8 cellular contexts compared by ENCODE assay signal in the genomic region with DNA sequence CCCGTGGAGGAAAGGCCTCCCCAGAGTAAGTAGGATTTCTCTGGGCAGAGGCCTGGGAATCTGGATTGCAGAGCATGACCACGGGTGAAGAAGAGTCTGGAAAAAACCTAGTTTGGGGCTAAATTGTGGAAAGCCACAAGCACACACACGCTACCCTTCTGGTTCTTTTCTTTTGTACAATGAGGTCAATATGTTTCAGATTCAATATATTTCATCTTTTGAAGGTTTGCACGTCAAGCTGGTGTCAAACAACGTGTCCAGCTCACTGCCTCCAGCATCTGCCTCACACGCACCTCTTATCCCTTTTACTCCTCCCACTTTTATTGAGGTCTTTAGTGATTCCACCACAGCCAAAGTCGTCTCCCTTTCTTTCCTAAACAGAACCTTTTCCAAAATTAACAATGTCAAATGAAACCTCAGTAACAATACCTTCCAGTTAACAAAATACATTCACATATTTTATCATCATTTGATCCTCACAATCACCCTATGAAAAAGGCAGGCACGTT. TPM values are rescaled to one million over a fixed set of nuclear protein-coding genes. Genes with fewer than 3 reads are reported as not detected.
DNase-seq lines count a peak whose midpoint lies in the region; ATAC-seq and TF ChIP-seq lines count a peak whose summit lies in the region.

No MANE protein-coding gene starts in this region.

- H3K27me3 ChIP-seq in CD8-positive, alpha-beta T cell (ENCODE audit: insufficient read depth, low read length) = no peaks in the 10 kb centered on the region
- H3K27me3 ChIP-seq in H7 (ENCODE audit: control insufficient read depth, insufficient read depth, low read length) (no peaks in the 10 kb centered on the region), iPS-18a (ENCODE audit: control insufficient read depth, insufficient read depth, low read length) (peaks cover 29% of the 10 kb centered on the region), testis (no peaks in the 10 kb centered on the region)

- H3K4me1 Mint-ChIP-seq in CD8-positive, alpha-beta T cell (ENCODE audit: low read depth) = peaks cover 27% of the 10 kb centered on the region
- peaks cover 38% of the 10 kb centered on the region for H3K4me1 Mint-ChIP-seq in WTC11

- no peak for ATAC-seq in CD8-positive, alpha-beta T cell
- ATAC-seq in WTC11 = no peak
- no peak for ATAC-seq in GM21423 (IDR thresholded peaks at IDR 0.05; ENCODE audit: unreplicated experiment)

- peak overlapping the region; percentile 57 for H3K4me3 ChIP-seq in CD8-positive, alpha-beta T cell (ENCODE audit: low read depth, low read length)
- peak overlapping the region; percentile 75 for H3K4me3 ChIP-seq in H7 (ENCODE audit: insufficient read depth, low read depth, low read length)
- peak overlapping the region; percentile 64 for H3K4me3 ChIP-seq in iPS-18a (ENCODE audit: low read length)
- peak overlapping the region; percentile 98 to 99 for H3K4me3 ChIP-seq in testis

- intact Hi-C loops in CD8-positive, alpha-beta T cell (cut with DNase I, micrococcal nuclease) = loop anchor here (1.0 to 10.0 kb wide), 6 partner anchors 71 to 1569 kb away; a partner anchor contains a TSS
- intact Hi-C loops in testis (cut with DNase I; ENCODE audit: low total_unique reads) = no loop called here

- no peaks in the 10 kb centered on the region for H3K9me3 Mint-ChIP-seq in CD8-positive, alpha-beta T cell
- peaks cover 5% of the 10 kb centered on the region; the same call in 1 of the 2 replicates for H3K9me3 Mint-ChIP-seq in WTC11

- TF ChIP-seq POLR2A in testis (IDR thresholded peaks at IDR 0.05) = no peak

- H3K4me1 ChIP-seq in CD8-positive, alpha-beta T cell (ENCODE audit: insufficient read depth, low read length) = peaks cover 10% of the 10 kb centered on the region
- H3K4me1 ChIP-seq in iPS-18a (ENCODE audit: control insufficient read depth, low read depth, low read length) = peaks cover 18% of the 10 kb centered on the region
- peaks cover 7% of the 10 kb centered on the region for H3K4me1 ChIP-seq in testis

- H3K27me3 Mint-ChIP-seq in CD8-positive, alpha-beta T cell (ENCODE audit: low read depth) = no peaks in the 10 kb centered on the region
- peaks cover 17% of the 10 kb centered on the region for H3K27me3 Mint-ChIP-seq in WTC11 (ENCODE audit: low read depth)

- POLR2A ChIA-PET in CD8-positive, alpha-beta T cell (lab: Charles Lee) = interaction anchor here (1.1 kb wide), 1 partner anchor 9 kb away, joined by 4 read pairs; no protein-coding TSS in a partner anchor
- POLR2A ChIA-PET in WTC11 (lab: Charles Lee) = interaction anchor here (1.0 kb wide), 1 partner anchor 130 kb away, joined by 3 read pairs; no protein-coding TSS in a partner anchor

- H3K36me3 Mint-ChIP-seq in CD8-positive, alpha-beta T cell = no peaks in the 10 kb centered on the region
- no peaks in the 10 kb centered on the region for H3K36me3 Mint-ChIP-seq in WTC11

- no peak overlapping the region for H3K27ac ChIP-seq in CD8-positive, alpha-beta T cell (ENCODE audit: low read depth, low read length)
- H3K27ac ChIP-seq in iPS-18a (ENCODE audit: low read length) (no peak overlapping the region), testis (peak overlapping the region; percentile 90 to 92)

- no peaks in the 10 kb centered on the region for H3K36me3 ChIP-seq in CD8-positive, alpha-beta T cell (ENCODE audit: insufficient read depth, low read length)
- H3K36me3 ChIP-seq in H7 (replicated peaks; ENCODE audit: control insufficient read depth, insufficient read depth, low read length) = no peaks in the 10 kb centered on the region
- no peaks in the 10 kb centered on the region for H3K36me3 ChIP-seq in iPS-18a (ENCODE audit: control insufficient read depth, low read depth, low read length)
- no peaks in the 10 kb centered on the region for H3K36me3 ChIP-seq in testis (ENCODE audit: low read depth, missing control alignments)

- DNase-seq in CD8-positive, alpha-beta T cell = no peak
- DNase-seq in H7 (no peak), WTC11 (ENCODE audit: low spot score) (no peak), testis (peak; percentile 40), foreskin melanocyte (no peak)
- DNase-seq in stimulated activated CD4-positive, alpha-beta T cell treated with anti-CD3 and anti-CD28 coated beads, Interleukin-15, amount 100 ng/mL, for 24 hours = no peak

- H3K4me3 Mint-ChIP-seq in CD8-positive, alpha-beta T cell = peak overlapping the region; percentile 89
- peak overlapping the region; percentile 74 for H3K4me3 Mint-ChIP-seq in WTC11

- peak overlapping the region; percentile 19 for H3K27ac Mint-ChIP-seq in CD8-positive, alpha-beta T cell
- H3K27ac Mint-ChIP-seq in WTC11 = no peak overlapping the region

- no peak overlapping the region for H3K9ac ChIP-seq in iPS-18a (ENCODE audit: low read length)

- 14 to 16% methylated on average over 8 of the region's 8 CpGs for WGBS in testis, 2 donors

- no peaks in the 10 kb centered on the region for H3K9me3 ChIP-seq in CD8-positive, alpha-beta T cell (ENCODE audit: low read length)
- H3K9me3 ChIP-seq in iPS-18a (ENCODE audit: control insufficient read depth, low read depth, low read length) = no peaks in the 10 kb centered on the region
- no peaks in the 10 kb centered on the region for H3K9me3 ChIP-seq in testis

- TF ChIP-seq CTCF in CD8-positive, alpha-beta T cell (IDR thresholded peaks at IDR 0.05) = no peak
- no peak for TF ChIP-seq CTCF in WTC11 (IDR thresholded peaks at IDR 0.05)
- no peak for TF ChIP-seq CTCF in testis (IDR thresholded peaks at IDR 0.05)

- CTCF ChIA-PET in CD8-positive, alpha-beta T cell (lab: Charles Lee) = no interaction called here
- CTCF ChIA-PET in WTC11 (lab: Charles Lee) = interaction anchor here (1.0 to 1.3 kb wide), 3 partner anchors 178 to 564 kb away, joined by 4 read pairs; a partner anchor contains a TSS

TF ChIP-seq in WTC11, 78 proteins besides CTCF, POLR2A, EP300 and RAD21 (continues in another document):
- TF ChIP-seq, protein P1, sequence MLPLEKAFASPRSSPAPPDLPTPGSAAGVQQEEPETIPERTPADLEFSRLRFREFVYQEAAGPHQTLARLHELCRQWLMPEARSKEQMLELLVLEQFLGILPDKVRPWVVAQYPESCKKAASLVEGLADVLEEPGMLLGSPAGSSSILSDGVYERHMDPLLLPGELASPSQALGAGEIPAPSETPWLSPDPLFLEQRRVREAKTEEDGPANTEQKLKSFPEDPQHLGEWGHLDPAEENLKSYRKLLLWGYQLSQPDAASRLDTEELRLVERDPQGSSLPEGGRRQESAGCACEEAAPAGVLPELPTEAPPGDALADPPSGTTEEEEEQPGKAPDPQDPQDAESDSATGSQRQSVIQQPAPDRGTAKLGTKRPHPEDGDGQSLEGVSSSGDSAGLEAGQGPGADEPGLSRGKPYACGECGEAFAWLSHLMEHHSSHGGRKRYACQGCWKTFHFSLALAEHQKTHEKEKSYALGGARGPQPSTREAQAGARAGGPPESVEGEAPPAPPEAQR (CRISPR knock-in tag; IDR thresholded peaks at IDR 0.05) = no peak
- no peak for TF ChIP-seq ELF4 (CRISPR knock-in tag; IDR thresholded peaks at IDR 0.05; ENCODE audit: low read depth)
- TF ChIP-seq, protein P2, sequence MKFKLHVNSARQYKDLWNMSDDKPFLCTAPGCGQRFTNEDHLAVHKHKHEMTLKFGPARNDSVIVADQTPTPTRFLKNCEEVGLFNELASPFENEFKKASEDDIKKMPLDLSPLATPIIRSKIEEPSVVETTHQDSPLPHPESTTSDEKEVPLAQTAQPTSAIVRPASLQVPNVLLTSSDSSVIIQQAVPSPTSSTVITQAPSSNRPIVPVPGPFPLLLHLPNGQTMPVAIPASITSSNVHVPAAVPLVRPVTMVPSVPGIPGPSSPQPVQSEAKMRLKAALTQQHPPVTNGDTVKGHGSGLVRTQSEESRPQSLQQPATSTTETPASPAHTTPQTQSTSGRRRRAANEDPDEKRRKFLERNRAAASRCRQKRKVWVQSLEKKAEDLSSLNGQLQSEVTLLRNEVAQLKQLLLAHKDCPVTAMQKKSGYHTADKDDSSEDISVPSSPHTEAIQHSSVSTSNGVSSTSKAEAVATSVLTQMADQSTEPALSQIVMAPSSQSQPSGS (CRISPR knock-in tag; IDR thresholded peaks at IDR 0.05; ENCODE audit: borderline replicate concordance, low read depth) = no peak
- TF ChIP-seq, protein P3, sequence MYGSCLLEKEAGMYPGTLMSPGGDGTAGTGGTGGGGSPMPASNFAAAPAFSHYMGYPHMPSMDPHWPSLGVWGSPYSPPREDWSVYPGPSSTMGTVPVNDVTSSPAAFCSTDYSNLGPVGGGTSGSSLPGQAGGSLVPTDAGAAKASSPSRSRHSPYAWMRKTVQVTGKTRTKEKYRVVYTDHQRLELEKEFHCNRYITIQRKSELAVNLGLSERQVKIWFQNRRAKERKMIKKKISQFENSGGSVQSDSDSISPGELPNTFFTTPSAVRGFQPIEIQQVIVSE (CRISPR knock-in tag; IDR thresholded peaks at IDR 0.05; ENCODE audit: borderline replicate concordance) = no peak
- TF ChIP-seq TEAD1 (CRISPR knock-in tag; IDR thresholded peaks at IDR 0.05) = no peak
- TF ChIP-seq ZNF263 (CRISPR knock-in tag; IDR thresholded peaks at IDR 0.05; ENCODE audit: low read depth) = no peak
- TF ChIP-seq, protein P4, sequence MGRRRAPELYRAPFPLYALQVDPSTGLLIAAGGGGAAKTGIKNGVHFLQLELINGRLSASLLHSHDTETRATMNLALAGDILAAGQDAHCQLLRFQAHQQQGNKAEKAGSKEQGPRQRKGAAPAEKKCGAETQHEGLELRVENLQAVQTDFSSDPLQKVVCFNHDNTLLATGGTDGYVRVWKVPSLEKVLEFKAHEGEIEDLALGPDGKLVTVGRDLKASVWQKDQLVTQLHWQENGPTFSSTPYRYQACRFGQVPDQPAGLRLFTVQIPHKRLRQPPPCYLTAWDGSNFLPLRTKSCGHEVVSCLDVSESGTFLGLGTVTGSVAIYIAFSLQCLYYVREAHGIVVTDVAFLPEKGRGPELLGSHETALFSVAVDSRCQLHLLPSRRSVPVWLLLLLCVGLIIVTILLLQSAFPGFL (CRISPR knock-in tag; IDR thresholded peaks at IDR 0.05; ENCODE audit: borderline replicate concordance) = no peak
- TF ChIP-seq SOX15 (CRISPR knock-in tag; IDR thresholded peaks at IDR 0.05) = no peak
- TF ChIP-seq EMX1 (CRISPR knock-in tag; IDR thresholded peaks at IDR 0.05) = no peak

RNA-seq across cellular contexts. Expression of a gene that starts 0.8 kb away (rescaled TPM):
- 10 to 100 TPM; 11.0 to 12.0 TPM for total RNA-seq in CD8-positive, alpha-beta T cell
- 25.9 and 26.6 TPM in 2 replicates for total RNA-seq in H7 (2014; rRNA removed; shearing (Covaris generic))
- 101 to 106 TPM (median 106 TPM) in 3 replicates for total RNA-seq in WTC11 (2021)
- 100 to 1,000 TPM; 139 to 206 TPM for total RNA-seq in testis
- 131 TPM for polyA plus RNA-seq in testis (ENCODE audit: insufficient read depth, low read depth, low replicate concordance)

Comparison
In these comparisons a context has a peak if more than half of its experiments do, and no peak if none do; other contexts are left out.
1. H3K27ac ChIP-seq: peak in testis (2 of 2); none in CD8-positive, alpha-beta T cell (single experiment) and iPS-18a (single experiment).
2. Peak in every context shown above with its lines, with median percentiles within 50 percentile points of each other: H3K4me3 ChIP-seq.